ENCODE assay signal across 9 cellular contexts in the genomic region with DNA sequence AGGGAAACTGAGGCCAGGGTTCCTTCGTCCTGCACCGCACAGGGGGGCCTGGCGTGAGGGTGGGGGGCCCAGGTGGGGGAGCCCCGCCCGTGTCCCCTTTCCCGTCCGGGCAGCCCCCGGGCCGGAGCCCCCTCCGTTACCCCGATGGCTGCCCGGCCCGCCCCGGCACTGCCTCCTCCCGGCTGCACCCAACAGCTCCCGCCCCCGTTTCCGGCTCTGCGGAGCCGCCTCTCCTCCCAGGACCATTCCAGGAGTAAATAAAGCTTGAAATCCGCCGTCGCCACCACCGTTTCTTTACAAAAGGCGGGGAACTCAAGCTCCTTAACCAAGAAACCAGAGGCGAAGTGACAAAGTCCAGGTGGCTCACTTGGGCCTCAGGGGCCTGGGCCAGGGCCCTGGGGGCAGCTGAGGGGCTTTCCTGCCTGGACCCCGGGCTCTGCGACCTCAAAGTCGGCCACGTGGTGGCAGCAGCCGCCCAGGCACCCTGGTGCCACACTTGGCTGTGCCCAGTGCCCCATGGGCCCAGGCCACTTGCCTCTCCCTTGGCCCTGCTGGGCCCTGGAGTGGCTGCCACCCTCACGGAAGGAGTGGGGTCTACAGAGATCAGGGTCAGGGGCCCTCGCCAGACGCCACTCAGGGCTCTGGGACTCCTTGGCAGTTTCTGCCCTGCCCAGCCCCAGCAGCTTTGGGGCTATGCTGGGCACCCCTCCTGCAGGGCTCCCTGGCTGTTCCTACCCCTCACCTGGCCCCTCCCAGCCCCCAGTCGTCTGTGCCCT. TPM values are rescaled to one million over a fixed set of nuclear protein-coding genes. Genes with fewer than 3 reads are reported as not detected.
DNase-seq lines count a peak whose midpoint lies in the region; ATAC-seq, FAIRE-seq and TF ChIP-seq lines count a peak whose summit lies in the region.
"Had no signal": no experiment of that assay in that cellular context is flagged by ENCODE, and none has a peak within 500 bp of the region (broad histone marks: within the 10 kb centered on the region; RNA-seq: fewer than 3 reads in every experiment).

No MANE protein-coding gene starts in this region.

- TF ChIP-seq RAD21 in H1 (IDR thresholded peaks at IDR 0.05 in 1 of 2, conservative IDR thresholded peaks at IDR 0.05 in 1 of 2; ENCODE audit: low read depth in 2 of 2, low read length in 2 of 2) = peak; percentile 98 to 99

- peaks cover 0 to 26% of the 10 kb centered on the region in 2 experiments; a peak in 1 of 4 replicates for H3K79me2 ChIP-seq in H1 (ENCODE audit: control insufficient read depth in 1 of 2, insufficient read depth in 2 of 2, low read length in 2 of 2)

- peak overlapping the region; percentile 69 for H3K4ac ChIP-seq in H1 (replicated peaks; ENCODE audit: insufficient read length, low read depth, low read length)

- H3K4me3 ChIP-seq in H1 (ENCODE audit: extremely low read depth in 1 of 4, insufficient read depth in 2 of 4, low read depth in 3 of 4, low read length in 4 of 4) = peak overlapping the region; percentile 51 to 72 (median 60)

- POLR2A ChIA-PET in H1 (lab: Charles Lee; ENCODE audit: partially characterized antibody) = interaction anchor here (0.6 to 2.1 kb wide), 11 partner anchors 9 to 187 kb away, joined by 3 to 16 read pairs (median 4); no protein-coding TSS in a partner anchor

- H4K5ac ChIP-seq in H1 (ENCODE audit: insufficient read length, low read depth, low read length) = peak overlapping the region; percentile 92

- no peak overlapping the region for H3K14ac ChIP-seq in H1 (ENCODE audit: insufficient read length)

- peak in 2 of 3 experiments; percentile 94 to 96; a peak in 3 of 4 replicates for TF ChIP-seq CTCF in H1 (IDR thresholded peaks at IDR 0.05; ENCODE audit: control extremely low read depth in 1 of 3, insufficient read depth in 1 of 3, low read depth in 1 of 3, low read length in 3 of 3)

- peak overlapping the region; percentile 75; the same call in 1 of the 2 replicates for H2BK5ac ChIP-seq in H1 (ENCODE audit: low read depth, low read length)

- CTCF ChIA-PET in H1 (lab: Charles Lee; ENCODE audit: partially characterized antibody) = interaction anchor here (0.7 to 14.1 kb wide), 41 partner anchors 9 to 247 kb away, joined by 3 to 154 read pairs (median 5); no protein-coding TSS in a partner anchor

- H2BK12ac ChIP-seq in H1 (ENCODE audit: low read depth, low read length) = peak overlapping the region; percentile 50; the same call in 1 of the 2 replicates

- H2AFZ ChIP-seq in H1 (ENCODE audit: low read length) = no peak overlapping the region; the same call in 1 of the 2 replicates

- peak overlapping the region; percentile 43 for H2BK120ac ChIP-seq in H1 (replicated peaks; ENCODE audit: low read depth, low read length)

- peak overlapping the region; percentile 90 for H3K18ac ChIP-seq in H1 (ENCODE audit: extremely low read depth, low read length)

- DNase-seq in CD1c-positive myeloid dendritic cell (ENCODE audit: extremely low spot score) = peak; percentile 88
- DNase-seq in NCI-H82 treated with DMSO at 0.1 percent for 48 hours (lab: John Stamatoyannopoulos, UW; ENCODE audit: unreplicated experiment) = peak; percentile 71
- peak; percentile 70 to 89 (median 78) for DNase-seq in activated CD8-positive, alpha-beta memory T cell treated with anti-CD3 and anti-CD28 coated beads for 48 hours (ENCODE audit: low read depth in 2 of 3, low spot score in 2 of 3)
- peak; percentile 65 to 95 for DNase-seq in H1 (ENCODE audit: low read depth in 1 of 2, low spot score in 2 of 2)
- DNase-seq in mesenteric fat pad (ENCODE audit: low spot score) = peak; percentile 97
- peak; percentile 73 to 79 for DNase-seq in stimulated activated CD8-positive, alpha-beta memory T cell treated with anti-CD3 and anti-CD28 coated beads, Interleukin-15, amount 100 ng/mL, for 4 hours (ENCODE audit: low read depth in 2 of 2)

- ATAC-seq in GM19395 (IDR thresholded peaks at IDR 0.05; ENCODE audit: unreplicated experiment) (peak; percentile 68), HG03521 (IDR thresholded peaks at IDR 0.05; ENCODE audit: unreplicated experiment) (peak; percentile 57)

- TF ChIP-seq EP300 in H1 (IDR thresholded peaks at IDR 0.05; ENCODE audit: borderline replicate concordance in 1 of 2, low read depth in 2 of 2, low read length in 2 of 2) = no peak

- H3K4me1 ChIP-seq in H1 (replicated peaks in 1 of 4; ENCODE audit: control insufficient read depth in 3 of 4, insufficient read depth in 4 of 4, low read length in 3 of 4) = peaks cover 0 to 17% (median 6%) of the 10 kb centered on the region in 4 experiments; a peak in 5 of 7 replicates

- no peak overlapping the region for H3K23ac ChIP-seq in H1 (ENCODE audit: insufficient read length)

- WGBS in H1 (ENCODE audit: extremely low coverage in 1 of 2, insufficient coverage in 1 of 2, insufficient read length in 1 of 2, insufficient replicate concordance in 2 of 2, low coverage in 1 of 2, low lambda C conversion rate in 2 of 2, missing lambda C conversion rate in 1 of 2), 2 experiments = 8% methylated on average over 14 of the region's 35 CpGs; no CpG with 5 or more reads in 1 of the 2 experiments

- H4K91ac ChIP-seq in H1 (replicated peaks; ENCODE audit: insufficient read length, low read length) = peak overlapping the region; percentile 81

- H3K36me3 ChIP-seq in H1 (ENCODE audit: control insufficient read depth in 2 of 4, insufficient read depth in 4 of 4, low read length in 3 of 4) = peaks cover 0 to 3% (median 1%) of the 10 kb centered on the region in 4 experiments; a peak in 3 of 8 replicates

- H3K9ac ChIP-seq in H1 (replicated peaks in 1 of 4; ENCODE audit: extremely low read depth in 1 of 4, low read depth in 3 of 4, low read length in 3 of 4) = peak overlapping the region in 1 of 4 experiments; percentile 8; a peak in 1 of 7 replicates

- H3K27me3 ChIP-seq in H1 (replicated peaks in 1 of 4; ENCODE audit: control insufficient read depth in 3 of 4, extremely low read depth in 1 of 4, insufficient read depth in 3 of 4, low read length in 3 of 4) = no peaks in the 10 kb centered on the region

- FAIRE-seq in H1 (lab: Jason Lieb, UNC) = peak; percentile 28
- FAIRE-seq: islet of Langerhans had no signal

- peak overlapping the region; percentile 59 for H3K56ac ChIP-seq in H1 (replicated peaks; ENCODE audit: insufficient read length, low read depth, low read length)

- H2AK5ac ChIP-seq in H1 (ENCODE audit: low read depth, low read length) = no peak overlapping the region

- H3K79me1 ChIP-seq in H1 (ENCODE audit: low read depth, low read length) = peaks cover 2% of the 10 kb centered on the region; the same call in 1 of the 2 replicates

- peaks cover 4 to 8% of the 10 kb centered on the region in 2 experiments for H4K20me1 ChIP-seq in H1 (replicated peaks in 1 of 2; ENCODE audit: control insufficient read depth in 1 of 2, insufficient read depth in 2 of 2, low read length in 2 of 2)

- H2BK15ac ChIP-seq in H1 (ENCODE audit: low read length) = no peak overlapping the region

- H3K9me3 ChIP-seq in H1 (ENCODE audit: insufficient read depth in 2 of 2, low read depth in 1 of 2, low read length in 1 of 2) = no peaks in the 10 kb centered on the region

- H3K23me2 ChIP-seq in H1 (ENCODE audit: low read depth, low read length) = peaks cover 1% of the 10 kb centered on the region; the same call in 1 of the 2 replicates

- H2BK20ac ChIP-seq in H1 (ENCODE audit: low read length) = no peak overlapping the region

- peak overlapping the region; percentile 76 for H4K8ac ChIP-seq in H1 (ENCODE audit: extremely low read depth, insufficient read depth, low read length)

- H3K27ac ChIP-seq in H1 (ENCODE audit: low read depth, low read length) = peak overlapping the region; percentile 9; the same call in 1 of the 2 replicates

- 0 out of 3 replicates have a peak, but pooled peaks of 1 of the 2 experiments have one; percentile 26 for TF ChIP-seq POLR2A in H1 (IDR thresholded peaks at IDR 0.05; ENCODE audit: control extremely low read depth in 1 of 2, low read depth in 2 of 2, low read length in 2 of 2)

- peak overlapping the region; percentile 1 to 71 for H3K4me2 ChIP-seq in H1 (ENCODE audit: insufficient read depth in 1 of 2, low read depth in 2 of 2, low read length in 2 of 2)

TF ChIP-seq in H1, 55 proteins besides CTCF, POLR2A, EP300 and RAD21 (continues in another document):
- TF ChIP-seq JUND (IDR thresholded peaks at IDR 0.05; ENCODE audit: low read length) = no peak
- TF ChIP-seq GABPA (IDR thresholded peaks at IDR 0.05; ENCODE audit: borderline replicate concordance, insufficient read depth, low read length) = 0 out of 2 replicates have a peak, but pooled peaks have one; percentile 79
- no peak for TF ChIP-seq BACH1 (IDR thresholded peaks at IDR 0.05; ENCODE audit: low read length)
- 0 out of 2 replicates have a peak, but pooled peaks have one; percentile 35 for TF ChIP-seq RXRA (IDR thresholded peaks at IDR 0.05; ENCODE audit: insufficient read depth, low read depth, low read length)
- TF ChIP-seq TAF1 (IDR thresholded peaks at IDR 0.05; ENCODE audit: low read depth, low read length) = no peak
- TF ChIP-seq SIN3A (conservative IDR thresholded peaks at IDR 0.05 in 1 of 2, IDR thresholded peaks at IDR 0.05 in 1 of 2; ENCODE audit: low read depth in 1 of 2, low read length in 2 of 2) = peak; percentile 41 to 80; a peak in 2 of 4 replicates
- TF ChIP-seq KDM5A (IDR thresholded peaks at IDR 0.05; ENCODE audit: low read length) = peak; percentile 84
- TF ChIP-seq HDAC6 (IDR thresholded peaks at IDR 0.05; ENCODE audit: low read depth, low read length) = no peak

RNA-seq across cellular contexts. Expression of a gene that starts 0.5 kb away (rescaled TPM):
- total RNA-seq in H1 (2021; fragmentation: NEBNext Ultra II Directional; extraction: Animal tissue kit (Norgen Biotek cat#: 25700)) = 99.8 and 103 TPM in 2 replicates
- polyA plus RNA-seq in H1 (2011; rRNA removed) = 58.4 and 106 TPM in 2 replicates
- polyA plus RNA-seq in H1 (2011; cell fraction: cytosol; rRNA removed) = 49.4 TPM
- polyA plus RNA-seq in H1 (2011; cell fraction: nucleus; rRNA removed) = 69.8 TPM
- polyA plus RNA-seq in H1 (2012, experiment 1 of 2) = 51.1 to 69.6 TPM (median 60.7 TPM) in 4 replicates
- polyA plus RNA-seq in H1 (2012, experiment 2 of 2) = 65.5 TPM
- 95.7 TPM for polyA plus RNA-seq in H1 (2013, experiment 1 of 2)
- polyA plus RNA-seq in H1 (2013, experiment 2 of 2) = 90.2 TPM
- 5.5 and 6.4 TPM in 2 replicates for polyA minus RNA-seq in H1 (2011; rRNA and poly(A)+ RNA removed)
- 32.8 TPM for polyA minus RNA-seq in H1 (2011; cell fraction: cytosol; rRNA and poly(A)+ RNA removed)
- polyA minus RNA-seq in H1 (2011; cell fraction: nucleus; rRNA and poly(A)+ RNA removed) = 18.1 TPM
- 42.6 TPM for total RNA-seq in mesenteric fat pad

RNA-seq across cellular contexts. Expression of a gene that starts 33.0 kb away (rescaled TPM):
- 80.2 and 87.6 TPM in 2 replicates for total RNA-seq in H1 (2021; fragmentation: NEBNext Ultra II Directional; extraction: Animal tissue kit (Norgen Biotek cat#: 25700))
- polyA plus RNA-seq in H1 (2011; rRNA removed) = 8.3 and 14.5 TPM in 2 replicates
- 8.6 TPM for polyA plus RNA-seq in H1 (2011; cell fraction: cytosol; rRNA removed)
- polyA plus RNA-seq in H1 (2011; cell fraction: nucleus; rRNA removed) = 19.2 TPM
- 24.8 to 35.9 TPM (median 32.3 TPM) in 4 replicates for polyA plus RNA-seq in H1 (2012, experiment 1 of 2)
- 36.5 TPM for polyA plus RNA-seq in H1 (2012, experiment 2 of 2)
- 40.2 TPM for polyA plus RNA-seq in H1 (2013, experiment 1 of 2)
- 39.7 TPM for polyA plus RNA-seq in H1 (2013, experiment 2 of 2)
- 6.3 and 7.3 TPM in 2 replicates for polyA minus RNA-seq in H1 (2011; rRNA and poly(A)+ RNA removed)
- polyA minus RNA-seq in H1 (2011; cell fraction: cytosol; rRNA and poly(A)+ RNA removed) = 30.0 TPM
- 27.1 TPM for polyA minus RNA-seq in H1 (2011; cell fraction: nucleus; rRNA and poly(A)+ RNA removed)
- 101 TPM for total RNA-seq in mesenteric fat pad

Comparison
In these comparisons a context has a peak if more than half of its experiments do, and no peak if none do; other contexts are left out.
1. Peak in every context shown above with its lines: DNase-seq, ATAC-seq, H3K4me3 ChIP-seq and H3K27ac ChIP-seq.